ENCODE assay signal across 22 cellular contexts in the genomic region with DNA sequence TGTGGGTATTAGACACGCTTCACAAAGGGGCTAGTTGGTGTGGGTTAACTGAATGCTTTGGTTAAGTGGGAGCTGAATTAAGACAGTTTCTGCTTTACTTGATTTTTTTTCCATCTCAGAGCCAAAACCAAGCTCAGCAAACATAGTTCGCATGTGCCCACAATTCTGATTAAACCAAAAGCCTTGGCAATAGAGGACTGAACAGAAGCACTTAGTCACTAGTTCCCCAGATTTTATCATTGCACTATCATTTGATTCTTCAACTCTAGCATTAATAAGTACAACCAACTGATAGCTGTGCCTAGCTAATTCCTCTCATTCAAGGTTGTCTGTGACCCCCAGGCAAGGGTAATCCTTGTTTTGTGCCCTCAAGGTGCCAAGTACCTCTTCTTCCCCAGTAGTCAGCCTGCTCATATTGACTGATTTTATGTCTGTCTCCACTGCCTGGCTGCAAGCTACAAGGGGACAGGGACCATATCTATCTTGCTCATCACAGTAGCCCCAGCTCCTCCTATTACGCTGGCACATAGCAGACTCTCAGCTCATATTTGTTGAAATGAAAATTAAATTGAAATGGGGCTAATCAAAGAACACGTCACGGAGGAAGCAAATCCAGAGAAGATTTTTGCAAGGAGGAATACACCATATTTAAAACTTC. TPM values are rescaled to one million over a fixed set of nuclear protein-coding genes. Genes with fewer than 3 reads are reported as not detected.
DNase-seq lines count a peak whose midpoint lies in the region; ATAC-seq, FAIRE-seq and TF ChIP-seq lines count a peak whose summit lies in the region.
"Had no signal": no experiment of that assay in that cellular context is flagged by ENCODE, and none has a peak within 500 bp of the region (broad histone marks: within the 10 kb centered on the region; RNA-seq: fewer than 3 reads in every experiment).

No MANE protein-coding gene starts in this region.

- intact Hi-C loops in esophagus squamous epithelium (cut with DNase I): no loop called here
- intact Hi-C loops in uterus (cut with DNase I; ENCODE audit: low total_unique reads): no loop called here
- intact Hi-C loops in left colon (cut with DNase I, micrococcal nuclease): no loop called here

- peaks cover 60% of the 10 kb centered on the region for H3K4me1 Mint-ChIP-seq in activated naive CD8-positive, alpha-beta T cell (ENCODE audit: low read depth)
- peaks cover 44% of the 10 kb centered on the region for H3K4me1 Mint-ChIP-seq in activated naive CD8-positive, alpha-beta T cell treated with anti-CD3 and anti-CD28 coated beads for 36 hours

- no peaks in the 10 kb centered on the region for H3K36me3 Mint-ChIP-seq in activated naive CD8-positive, alpha-beta T cell
- no peaks in the 10 kb centered on the region for H3K36me3 Mint-ChIP-seq in activated naive CD8-positive, alpha-beta T cell treated with anti-CD3 and anti-CD28 coated beads for 36 hours

- H3K27ac ChIP-seq in SK-N-MC (peak overlapping the region; percentile 70), esophagus squamous epithelium (peak overlapping the region in 3 of 4 donors; percentile 32 to 57 (median 53)), uterus (peak overlapping the region; percentile 24 to 49)
- H3K27ac ChIP-seq: gastroesophageal sphincter, left ventricle myocardium inferior, SJSA1 had no signal

- FAIRE-seq in frontal cortex (lab: Jason Lieb, UNC): no peak

- WGBS in esophagus squamous epithelium, 2 donors: 63 to 78% methylated on average over 5 of the region's 5 CpGs

- H3K4me1 ChIP-seq in esophagus squamous epithelium (peaks cover 13 to 44% (median 26%) of the 10 kb centered on the region in 3 donors), uterus (no peaks in the 10 kb centered on the region)
- H3K4me1 ChIP-seq: SJSA1 had no signal

- no peak overlapping the region for H3K4me3 Mint-ChIP-seq in activated naive CD8-positive, alpha-beta T cell
- H3K4me3 Mint-ChIP-seq in activated naive CD8-positive, alpha-beta T cell treated with anti-CD3 and anti-CD28 coated beads for 36 hours: no peak overlapping the region
- H3K4me3 Mint-ChIP-seq: activated CD4-positive, alpha-beta T cell treated with anti-CD3 and anti-CD28 coated beads, Interleukin-2, amount 10 ng/mL, durations not matched to agents 24 days and 14 days; activated T-helper 1 cell treated with anti-CD3 and anti-CD28 coated beads, Interleukin-12 subunit alpha, Interleukin-12 subunit beta, Interleukin-2, Interleukin-4 antibody, amounts not matched to agents 30 ng/mL and 10 ng/mL and 1 ng/mL, durations not matched to agents 14 hours and 24 hours and 36 hours; GM23338 had no signal

- peak overlapping the region; percentile 51; the same call in 1 of the 2 replicates for H3K4me3 ChIP-seq in SK-N-MC
- no peak overlapping the region for H3K4me3 ChIP-seq in esophagus squamous epithelium
- H3K4me3 ChIP-seq in uterus: no peak overlapping the region
- H3K4me3 ChIP-seq: gastroesophageal sphincter, GM23338, left ventricle myocardium inferior, SJSA1 had no signal

- H3K27me3 Mint-ChIP-seq in activated naive CD8-positive, alpha-beta T cell: no peaks in the 10 kb centered on the region
- no peaks in the 10 kb centered on the region for H3K27me3 Mint-ChIP-seq in activated naive CD8-positive, alpha-beta T cell treated with anti-CD3 and anti-CD28 coated beads for 36 hours
- H3K27me3 Mint-ChIP-seq: activated CD4-positive, alpha-beta T cell treated with anti-CD3 and anti-CD28 coated beads, Interleukin-2, amount 10 ng/mL, durations not matched to agents 24 days and 14 days had no signal

- no peaks in the 10 kb centered on the region for H3K27me3 ChIP-seq in esophagus squamous epithelium
- H3K27me3 ChIP-seq in uterus: no peaks in the 10 kb centered on the region
- H3K27me3 ChIP-seq: gastroesophageal sphincter, SJSA1 had no signal

- H3K9me3 ChIP-seq in SK-N-MC (ENCODE audit: low read depth, low read length): no peaks in the 10 kb centered on the region
- no peaks in the 10 kb centered on the region for H3K9me3 ChIP-seq in esophagus squamous epithelium
- H3K9me3 ChIP-seq in uterus: no peaks in the 10 kb centered on the region
- H3K9me3 ChIP-seq: gastroesophageal sphincter, left ventricle myocardium inferior, SJSA1 had no signal

- TF ChIP-seq POLR2A in esophagus squamous epithelium (IDR thresholded peaks at IDR 0.05) (no peak), uterus (IDR thresholded peaks at IDR 0.05) (no peak)

- ATAC-seq in left colon: no peak
- ATAC-seq: gastroesophageal sphincter, GM23338, HepG2, sciatic nerve had no signal

- DNase-seq in activated naive CD8-positive, alpha-beta T cell treated with anti-CD3 and anti-CD28 coated beads for 36 hours: no peak
- DNase-seq in SK-N-MC (ENCODE audit: low read depth, low spot score) (no peak), esophagus squamous epithelium (lab: John Stamatoyannopoulos, UW) (no peak), uterus (no peak), frontal cortex (ENCODE audit: low spot score in 2 of 2) (no peak), NK-92 (lab: John Stamatoyannopoulos, UW; ENCODE audit: unreplicated experiment) (no peak), left colon (no peak)
- DNase-seq: activated CD4-positive, alpha-beta T cell treated with anti-CD3 and anti-CD28 coated beads, Interleukin-2, amount 10 ng/mL, durations not matched to agents 24 days and 14 days; amniotic stem cell; GF-D8; left ventricle myocardium inferior; MM.1S; NCI-H187 treated with DMSO at 0.1 percent for 48 hours; OCI-M1; stimulated activated CD4-positive, alpha-beta T cell treated with anti-CD3 and anti-CD28 coated beads, Interleukin-1b, Interleukin-23, amount 100 ng/mL, for 48 hours had no signal

- H3K9ac ChIP-seq in SK-N-MC (ENCODE audit: insufficient read length): no peak overlapping the region

- no peaks in the 10 kb centered on the region for H3K9me3 Mint-ChIP-seq in activated naive CD8-positive, alpha-beta T cell (ENCODE audit: low read depth)
- H3K9me3 Mint-ChIP-seq in activated naive CD8-positive, alpha-beta T cell treated with anti-CD3 and anti-CD28 coated beads for 36 hours: no peaks in the 10 kb centered on the region
- H3K9me3 Mint-ChIP-seq: activated CD4-positive, alpha-beta T cell treated with anti-CD3 and anti-CD28 coated beads, Interleukin-2, amount 10 ng/mL, durations not matched to agents 24 days and 14 days; activated T-helper 1 cell treated with anti-CD3 and anti-CD28 coated beads, Interleukin-12 subunit alpha, Interleukin-12 subunit beta, Interleukin-2, Interleukin-4 antibody, amounts not matched to agents 30 ng/mL and 10 ng/mL and 1 ng/mL, durations not matched to agents 14 hours and 24 hours and 36 hours; GM23338 had no signal

- no peak for TF ChIP-seq CTCF in esophagus squamous epithelium (IDR thresholded peaks at IDR 0.05)
- no peak for TF ChIP-seq CTCF in uterus (IDR thresholded peaks at IDR 0.05)

- H3K27ac Mint-ChIP-seq in activated naive CD8-positive, alpha-beta T cell: peak overlapping the region; percentile 80
- H3K27ac Mint-ChIP-seq in activated naive CD8-positive, alpha-beta T cell treated with anti-CD3 and anti-CD28 coated beads for 36 hours: no peak overlapping the region
- H3K27ac Mint-ChIP-seq: activated CD4-positive, alpha-beta T cell treated with anti-CD3 and anti-CD28 coated beads, Interleukin-2, amount 10 ng/mL, durations not matched to agents 24 days and 14 days; activated T-helper 1 cell treated with anti-CD3 and anti-CD28 coated beads, Interleukin-12 subunit alpha, Interleukin-12 subunit beta, Interleukin-2, Interleukin-4 antibody, amounts not matched to agents 30 ng/mL and 10 ng/mL and 1 ng/mL, durations not matched to agents 14 hours and 24 hours and 36 hours; GM23338 had no signal

- H3K36me3 ChIP-seq in SK-N-MC (ENCODE audit: insufficient read depth, low read length) (no peaks in the 10 kb centered on the region), esophagus squamous epithelium (no peaks in the 10 kb centered on the region), uterus (no peaks in the 10 kb centered on the region)
- H3K36me3 ChIP-seq: gastroesophageal sphincter, left ventricle myocardium inferior, SJSA1 had no signal

RNA-seq across cellular contexts. Expression of a gene that starts 9.9 kb away (rescaled TPM):
- 10 to 100 TPM; 81.2 to 88.2 TPM for total RNA-seq in activated naive CD8-positive, alpha-beta T cell treated with anti-CD3 and anti-CD28 coated beads for 36 hours
- 10 to 100 TPM; 20.6 to 26.3 (median 24.7) TPM for total RNA-seq in esophagus squamous epithelium
- total RNA-seq in uterus: 10 to 100 TPM; 15.9 to 79.4 (median 44.8) TPM
- total RNA-seq in frontal cortex: 26.1 TPM
- 10 to 100 TPM; 14.8 to 20.0 TPM for total RNA-seq in left colon
